22 cellular contexts compared by ENCODE assay signal in genomic region chr10:983951-984705, GRCh38. TPM values are rescaled to one million over a fixed set of nuclear protein-coding genes. Genes with fewer than 3 reads are reported as not detected.
DNase-seq lines count a peak whose midpoint lies in the region; ATAC-seq, FAIRE-seq and TF ChIP-seq lines count a peak whose summit lies in the region.
"Had no signal": no experiment of that assay in that cellular context is flagged by ENCODE, and none has a peak within 500 bp of the region (broad histone marks: within the 10 kb centered on the region; RNA-seq: fewer than 3 reads in every experiment).

No MANE protein-coding gene starts in this region.

- H3K36me3 ChIP-seq in PC-3 (ENCODE audit: low read depth, low read length) (no peaks in the 10 kb centered on the region), hepatocyte (replicated peaks; ENCODE audit: insufficient read depth, low read depth) (no peaks in the 10 kb centered on the region), kidney (ENCODE audit: control insufficient read depth in 1 of 2, insufficient read depth in 2 of 2, low read length in 2 of 2) (no peaks in the 10 kb centered on the region)
- H3K36me3 ChIP-seq: BE2C, colonic mucosa, neural progenitor cell, Peyer's patch had no signal

- BruUV-seq in PC-3 (replicated peaks; lab: Mats Ljungman, UMichigan): no TSS peak

- H3K9me3 Mint-ChIP-seq in activated naive CD4-positive, alpha-beta T cell treated with anti-CD3 and anti-CD28 coated beads for 36 hours: peaks cover 18% of the 10 kb centered on the region

- H3K27me3 Mint-ChIP-seq in activated naive CD4-positive, alpha-beta T cell treated with anti-CD3 and anti-CD28 coated beads for 36 hours (ENCODE audit: low read depth): no peaks in the 10 kb centered on the region
- H3K27me3 Mint-ChIP-seq: memory B cell had no signal

- H3K9me3 ChIP-seq in PC-3 (ENCODE audit: low read length): no peaks in the 10 kb centered on the region
- no peaks in the 10 kb centered on the region for H3K9me3 ChIP-seq in hepatocyte (ENCODE audit: low read depth)
- H3K9me3 ChIP-seq in kidney (ENCODE audit: control insufficient read depth in 1 of 2, low read length in 2 of 2): peaks cover 4 to 14% of the 10 kb centered on the region in 2 donors
- H3K9me3 ChIP-seq: BE2C, colonic mucosa had no signal

- H3K9ac ChIP-seq in PC-3 (ENCODE audit: low read length) (no peak overlapping the region), kidney (ENCODE audit: low read length in 2 of 2) (peak overlapping the region in 1 of 2 donors; percentile 15)
- H3K9ac ChIP-seq: neural progenitor cell had no signal

- FAIRE-seq in kidney (lab: Jason Lieb, UNC): no peak
- FAIRE-seq: TTC549 had no signal

- H3F3A ChIP-seq in PC-3 (ENCODE audit: low read length, unreplicated experiment): no peaks in the 10 kb centered on the region

- H2AFZ ChIP-seq in PC-3 (ENCODE audit: low read length) (no peak overlapping the region), hepatocyte (no peak overlapping the region)
- H2AFZ ChIP-seq: neural progenitor cell had no signal

- H3K4me3 Mint-ChIP-seq in activated naive CD4-positive, alpha-beta T cell treated with anti-CD3 and anti-CD28 coated beads for 36 hours: no peak overlapping the region
- H3K4me3 Mint-ChIP-seq: memory B cell had no signal

- POLR2A ChIA-PET in PC-3 (lab: Charles Lee; ENCODE audit: unreplicated experiment): no interaction called here

- H3K9me2 ChIP-seq in PC-3 (replicated peaks; ENCODE audit: low read length) (no peaks in the 10 kb centered on the region), hepatocyte (replicated peaks; ENCODE audit: insufficient read depth) (no peaks in the 10 kb centered on the region)

- H4K20me1 ChIP-seq in PC-3 (ENCODE audit: low read length) (peaks cover under 1% of the 10 kb centered on the region; the same call in 1 of the 2 replicates), hepatocyte (ENCODE audit: insufficient read depth, poor library complexity, severe bottlenecking) (no peaks in the 10 kb centered on the region)

- H3K4me1 ChIP-seq in PC-3 (ENCODE audit: insufficient read depth, low read length) (peaks cover 14% of the 10 kb centered on the region), hepatocyte (ENCODE audit: insufficient read depth) (peaks cover 36% of the 10 kb centered on the region), kidney (ENCODE audit: control insufficient read depth in 1 of 2, insufficient read depth in 1 of 2, low read depth in 1 of 2, low read length in 2 of 2) (peaks cover 7 to 9% of the 10 kb centered on the region in 2 donors)
- H3K4me1 ChIP-seq: BE2C had no signal

- TF ChIP-seq CTCF in PC-3 (conservative IDR thresholded peaks at IDR 0.05; ENCODE audit: low read depth, low read length) (no peak), hepatocyte (IDR thresholded peaks at IDR 0.05; ENCODE audit: poor library complexity) (no peak), kidney (IDR thresholded peaks at IDR 0.05; ENCODE audit: borderline replicate concordance, extremely low read depth, insufficient read depth) (no peak)

- intact Hi-C loops in PC-3 (cut with micrococcal nuclease): no loop called here
- intact Hi-C loops in activated naive CD4-positive, alpha-beta T cell treated with anti-CD3 and anti-CD28 coated beads for 36 hours (cut with micrococcal nuclease): no loop called here
- intact Hi-C loops in kidney (cut with DNase I): no loop called here

- H3K27ac ChIP-seq in PC-3 (ENCODE audit: low read length) (no peak overlapping the region), hepatocyte (peak overlapping the region; percentile 98), kidney (ENCODE audit: low read depth in 2 of 2, low read length in 2 of 2) (no peak overlapping the region)
- H3K27ac ChIP-seq: colonic mucosa, neural progenitor cell, Peyer's patch had no signal

- peaks cover 21% of the 10 kb centered on the region for H3K36me3 Mint-ChIP-seq in activated naive CD4-positive, alpha-beta T cell treated with anti-CD3 and anti-CD28 coated beads for 36 hours (ENCODE audit: low read depth)

- CTCF ChIA-PET in PC-3 (lab: Charles Lee): no interaction called here
- CTCF ChIA-PET in activated naive CD4-positive, alpha-beta T cell treated with anti-CD3 and anti-CD28 coated beads for 36 hours (lab: Charles Lee): no interaction called here

- 49% methylated on average over 9 of the region's 9 CpGs for WGBS in hepatocyte (ENCODE audit: low lambda C conversion rate, missing lambda C conversion rate)

- peaks cover 15% of the 10 kb centered on the region for H3K4me1 Mint-ChIP-seq in activated naive CD4-positive, alpha-beta T cell treated with anti-CD3 and anti-CD28 coated beads for 36 hours (ENCODE audit: low read depth)

- H3K79me2 ChIP-seq in PC-3 (ENCODE audit: low read length) (peaks cover 17% of the 10 kb centered on the region), hepatocyte (peaks cover 26% of the 10 kb centered on the region)

- no peaks in the 10 kb centered on the region for H3K27me3 ChIP-seq in PC-3 (ENCODE audit: low read length)
- H3K27me3 ChIP-seq in hepatocyte: no peaks in the 10 kb centered on the region
- H3K27me3 ChIP-seq: BE2C, colonic mucosa, neural progenitor cell, Peyer's patch had no signal

- no peak overlapping the region for H3K27ac Mint-ChIP-seq in activated naive CD4-positive, alpha-beta T cell treated with anti-CD3 and anti-CD28 coated beads for 36 hours
- H3K27ac Mint-ChIP-seq: memory B cell, neural progenitor cell had no signal

- ATAC-seq in PC-3: no peak
- no peak for ATAC-seq in GM21529 (IDR thresholded peaks at IDR 0.05; ENCODE audit: unreplicated experiment)

- H3K4me2 ChIP-seq in PC-3 (ENCODE audit: low read length) (no peak overlapping the region), hepatocyte (peak overlapping the region; percentile 43)
- H3K4me2 ChIP-seq: neural progenitor cell had no signal

- no peak overlapping the region for H3K4me3 ChIP-seq in PC-3 (ENCODE audit: low read length)
- no peak overlapping the region for H3K4me3 ChIP-seq in hepatocyte
- H3K4me3 ChIP-seq in kidney (ENCODE audit: low read length in 2 of 2): no peak overlapping the region
- H3K4me3 ChIP-seq: colonic mucosa, HAP-1, neural progenitor cell, Peyer's patch had no signal

- DNase-seq in ELR (ENCODE audit: low read depth) (peak; percentile 51), PC-3 (peak; percentile 30), hepatocyte (ENCODE audit: low spot score) (peak; percentile 82), renal cortical epithelial cell (ENCODE audit: low read depth) (peak; percentile 36), kidney (no peak)
- no peak for DNase-seq in activated naive CD4-positive, alpha-beta T cell treated with anti-CD3 and anti-CD28 coated beads for 36 hours
- DNase-seq: activated CD4-positive, alpha-beta T cell treated with anti-CD3 and anti-CD28 coated beads for 48 hours; activated effector memory CD4-positive, alpha-beta T cell treated with anti-CD3 and anti-CD28 coated beads, Interleukin-2, amount 50 U/mL, for 16 hours; amniotic stem cell; BE2C; colonic mucosa; NCI-H1417; NCI-H2171; retina had no signal

RNA-seq across cellular contexts. Expression of gene GTPBP4, which starts 4.1 kb away (rescaled TPM):
- total RNA-seq in PC-3 (2014; rRNA removed) (44.6 and 62.0 TPM in 2 replicates), hepatocyte (33.6 and 34.2 TPM in 2 replicates), renal cortical epithelial cell (50.0 and 66.5 TPM in 2 replicates), kidney (37.1 TPM)
- polyA plus RNA-seq in hepatocyte (55.5 and 59.4 TPM in 2 replicates), kidney (ENCODE audit: insufficient read depth, low read depth, low replicate concordance) (18.9 TPM)
- 10 to 100 TPM; 98.3 to 98.9 TPM for total RNA-seq in activated naive CD4-positive, alpha-beta T cell treated with anti-CD3 and anti-CD28 coated beads for 36 hours

RNA-seq across cellular contexts. Expression of gene IDI2, which starts 41.5 kb away (rescaled TPM):
- not detected in 2 replicates for total RNA-seq in PC-3 (2014; rRNA removed)
- total RNA-seq in hepatocyte: 0.33 TPM in 1 of 2 replicates, not detected in the other
- 0.29 TPM in 1 of 2 replicates, not detected in the other for polyA plus RNA-seq in hepatocyte
- total RNA-seq in renal cortical epithelial cell: not detected in 2 replicates
- not detected for total RNA-seq in activated naive CD4-positive, alpha-beta T cell treated with anti-CD3 and anti-CD28 coated beads for 36 hours
- total RNA-seq in kidney: not detected
- not detected for polyA plus RNA-seq in kidney (ENCODE audit: insufficient read depth, low read depth, low replicate concordance)
- total RNA-seq: colonic mucosa, HT1080, Peyer's patch, subcutaneous adipose tissue had no signal

RNA-seq across cellular contexts. Expression of gene LARP4B, which starts 52.6 kb away (rescaled TPM):
- 32.7 and 33.9 TPM in 2 replicates for total RNA-seq in PC-3 (2014; rRNA removed)
- total RNA-seq in hepatocyte: 38.5 and 43.4 TPM in 2 replicates
- polyA plus RNA-seq in hepatocyte: 23.9 and 28.4 TPM in 2 replicates
- 29.9 and 45.1 TPM in 2 replicates for total RNA-seq in renal cortical epithelial cell
- total RNA-seq in activated naive CD4-positive, alpha-beta T cell treated with anti-CD3 and anti-CD28 coated beads for 36 hours: 10 to 100 TPM; 66.7 to 69.3 TPM
- 96.6 TPM for total RNA-seq in kidney
- 12.9 TPM for polyA plus RNA-seq in kidney (ENCODE audit: insufficient read depth, low read depth, low replicate concordance)

Comparison
In these comparisons a context has a peak if more than half of its experiments do, and no peak if none do; other contexts are left out.
1. DNase-seq: peak in ELR (single experiment), PC-3 (single experiment), hepatocyte (single experiment) and renal cortical epithelial cell (single experiment); none in activated naive CD4-positive, alpha-beta T cell treated with anti-CD3 and anti-CD28 coated beads for 36 hours (single experiment) and kidney (single experiment).